Comparison of ENCODE assay signal across 1 cellular context in the genomic region with DNA sequence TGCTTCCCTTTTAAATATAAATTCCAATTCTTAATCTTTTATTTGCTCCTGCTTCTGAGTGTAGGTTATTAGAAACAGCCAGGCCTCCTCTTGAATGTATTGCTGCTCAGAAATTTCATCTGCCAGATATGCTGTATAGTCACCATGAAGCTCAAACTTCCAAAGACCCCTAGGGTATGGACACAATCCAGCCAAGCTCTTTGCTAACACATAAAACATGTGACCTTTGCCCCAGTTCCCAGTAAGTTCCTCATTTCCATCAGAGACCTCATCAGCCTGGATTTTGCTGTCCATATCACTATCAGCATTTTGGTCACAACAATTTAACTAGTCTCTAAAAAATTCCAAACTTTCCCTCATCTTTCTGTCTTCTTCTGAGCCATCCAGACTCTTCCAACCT.
TF ChIP-seq lines count a peak whose summit lies in the region.

No MANE protein-coding gene starts in this region.

TF ChIP-seq in IMR-90, 13 proteins besides CTCF, POLR2A, EP300 and RAD21 (continued from another document):
- TF ChIP-seq, protein P1, sequence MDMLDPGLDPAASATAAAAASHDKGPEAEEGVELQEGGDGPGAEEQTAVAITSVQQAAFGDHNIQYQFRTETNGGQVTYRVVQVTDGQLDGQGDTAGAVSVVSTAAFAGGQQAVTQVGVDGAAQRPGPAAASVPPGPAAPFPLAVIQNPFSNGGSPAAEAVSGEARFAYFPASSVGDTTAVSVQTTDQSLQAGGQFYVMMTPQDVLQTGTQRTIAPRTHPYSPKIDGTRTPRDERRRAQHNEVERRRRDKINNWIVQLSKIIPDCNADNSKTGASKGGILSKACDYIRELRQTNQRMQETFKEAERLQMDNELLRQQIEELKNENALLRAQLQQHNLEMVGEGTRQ (IDR thresholded peaks at IDR 0.05; ENCODE audit: low read depth, low read length): no peak
- no peak for TF ChIP-seq MAZ (IDR thresholded peaks at IDR 0.05; ENCODE audit: borderline replicate concordance, low read depth, low read length)
- TF ChIP-seq RCOR1 (IDR thresholded peaks at IDR 0.05; ENCODE audit: insufficient replicate concordance, low read length): no peak
- TF ChIP-seq CEBPB (IDR thresholded peaks at IDR 0.05; ENCODE audit: low read depth, low read length): no peak
- no peak for TF ChIP-seq SMC3 (IDR thresholded peaks at IDR 0.05; ENCODE audit: low read depth, low read length)
- TF ChIP-seq NFE2L2 (IDR thresholded peaks at IDR 0.05; ENCODE audit: low read depth, low read length): no peak
- no peak for TF ChIP-seq CHD1 (IDR thresholded peaks at IDR 0.05; ENCODE audit: low read depth, low read length)
- no peak for TF ChIP-seq FOS (IDR thresholded peaks at IDR 0.05; ENCODE audit: low read depth, low read length)
- TF ChIP-seq MAFK (IDR thresholded peaks at IDR 0.05; ENCODE audit: low read depth, low read length): no peak
- TF ChIP-seq RFX5 (IDR thresholded peaks at IDR 0.05; ENCODE audit: low read depth, low read length): no peak
- TF ChIP-seq, protein P2, sequence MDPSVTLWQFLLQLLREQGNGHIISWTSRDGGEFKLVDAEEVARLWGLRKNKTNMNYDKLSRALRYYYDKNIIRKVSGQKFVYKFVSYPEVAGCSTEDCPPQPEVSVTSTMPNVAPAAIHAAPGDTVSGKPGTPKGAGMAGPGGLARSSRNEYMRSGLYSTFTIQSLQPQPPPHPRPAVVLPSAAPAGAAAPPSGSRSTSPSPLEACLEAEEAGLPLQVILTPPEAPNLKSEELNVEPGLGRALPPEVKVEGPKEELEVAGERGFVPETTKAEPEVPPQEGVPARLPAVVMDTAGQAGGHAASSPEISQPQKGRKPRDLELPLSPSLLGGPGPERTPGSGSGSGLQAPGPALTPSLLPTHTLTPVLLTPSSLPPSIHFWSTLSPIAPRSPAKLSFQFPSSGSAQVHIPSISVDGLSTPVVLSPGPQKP (IDR thresholded peaks at IDR 0.05; ENCODE audit: borderline replicate concordance, low read depth, low read length): no peak
- no peak for TF ChIP-seq BHLHE40 (IDR thresholded peaks at IDR 0.05; ENCODE audit: low read depth, low read length)
TF ChIP-seq in IMR-90: peak in this region for 0.
